Comparison of ENCODE assay signal across 8 cellular contexts in genomic region chr13:97849305-97849704, GRCh38.
DNase-seq lines count a peak whose midpoint lies in the region; ATAC-seq and TF ChIP-seq lines count a peak whose summit lies in the region.

No MANE protein-coding gene starts in this region.

- H3K36me3 Mint-ChIP-seq in CD8-positive, alpha-beta memory T cell = no peaks in the 10 kb centered on the region

- intact Hi-C loops in cardiac septum (cut with DNase I) = no loop called here
- intact Hi-C loops in spleen (cut with DNase I; ENCODE audit: low total_unique reads) = no loop called here
- intact Hi-C loops in head of caudate nucleus (cut with DNase I) = no loop called here

- H3K27ac ChIP-seq in cardiac muscle cell (no peak overlapping the region), spleen (peak overlapping the region in 5 of 8 donors; percentile 39 to 70 (median 45))
- no peak overlapping the region for H3K27ac ChIP-seq in CD8-positive, alpha-beta memory T cell (ENCODE audit: low read depth, low read length)

- CTCF ChIA-PET in CD8-positive, alpha-beta memory T cell (lab: Charles Lee) = no interaction called here

- no peaks in the 10 kb centered on the region for H3K36me3 ChIP-seq in cardiac muscle cell
- H3K36me3 ChIP-seq in spleen = no peaks in the 10 kb centered on the region
- H3K36me3 ChIP-seq in CD8-positive, alpha-beta memory T cell (ENCODE audit: insufficient read depth, low read length) = no peaks in the 10 kb centered on the region

- peaks cover 2 to 31% of the 10 kb centered on the region in 2 donors for H3K27me3 Mint-ChIP-seq in CD8-positive, alpha-beta memory T cell

- H3K27ac Mint-ChIP-seq in CD8-positive, alpha-beta memory T cell = no peak overlapping the region

- H3K27me3 ChIP-seq in cardiac muscle cell (no peaks in the 10 kb centered on the region), spleen (replicated peaks in 1 of 7) (peaks cover 0 to 4% (median 0%) of the 10 kb centered on the region in 7 donors)
- no peaks in the 10 kb centered on the region for H3K27me3 ChIP-seq in CD8-positive, alpha-beta memory T cell (ENCODE audit: insufficient read depth, low read length, poor library complexity, severe bottlenecking)

- H3K9me3 Mint-ChIP-seq in CD8-positive, alpha-beta memory T cell = no peaks in the 10 kb centered on the region

- POLR2A ChIA-PET in CD8-positive, alpha-beta memory T cell (lab: Charles Lee) = no interaction called here

- H3K4me3 ChIP-seq in cardiac muscle cell (no peak overlapping the region), spleen (no peak overlapping the region)
- no peak overlapping the region for H3K4me3 ChIP-seq in CD8-positive, alpha-beta memory T cell (ENCODE audit: low read length)

- no peak overlapping the region for H3K4me3 Mint-ChIP-seq in CD8-positive, alpha-beta memory T cell

- WGBS in spleen, 5 donors = 37 to 48% (median 42%) methylated on average over 4 of the region's 4 CpGs

- H3K9me3 ChIP-seq in cardiac muscle cell (ENCODE audit: low read depth) = no peaks in the 10 kb centered on the region
- no peaks in the 10 kb centered on the region for H3K9me3 ChIP-seq in spleen
- H3K9me3 ChIP-seq in CD8-positive, alpha-beta memory T cell (ENCODE audit: low read length) = no peaks in the 10 kb centered on the region

- ATAC-seq in HG02588 (IDR thresholded peaks at IDR 0.05; ENCODE audit: unreplicated experiment) = peak; percentile 83

- no peaks in the 10 kb centered on the region for H3K4me1 Mint-ChIP-seq in CD8-positive, alpha-beta memory T cell

- peak; percentile 41 for TF ChIP-seq CTCF in cardiac muscle cell (IDR thresholded peaks at IDR 0.05; ENCODE audit: low read depth, low read length)
- TF ChIP-seq CTCF in spleen (IDR thresholded peaks at IDR 0.05 in 8 of 11, conservative IDR thresholded peaks at IDR 0.05 in 3 of 11) = peak in 2 of 11 experiments; percentile 10 to 12

- in situ Hi-C loops in T47D (cut with HindIII; ENCODE audit: low pct_unique_long_range_greater_than_20kb, low sequenced_read_pairs) = no loop called here

- peak; percentile 19 to 39 for DNase-seq in cardiac muscle cell (ENCODE audit: low read depth in 1 of 2, low spot score in 1 of 2)
- no peak for DNase-seq in cardiac septum (ENCODE audit: low spot score)
- DNase-seq in NCI-H1092 (lab: John Stamatoyannopoulos, UW) = peak; percentile 25
- DNase-seq in T47D (ENCODE audit: low read depth in 1 of 2, low spot score in 1 of 2) = peak; percentile 11 to 69
- no peak for DNase-seq in spleen
- no peak for DNase-seq in head of caudate nucleus
- no peak for DNase-seq in CD8-positive, alpha-beta memory T cell

- H3K4me1 ChIP-seq in cardiac muscle cell (ENCODE audit: low read depth) (no peaks in the 10 kb centered on the region), spleen (peaks cover 0 to 8% (median 0%) of the 10 kb centered on the region in 6 donors)
- no peaks in the 10 kb centered on the region for H3K4me1 ChIP-seq in CD8-positive, alpha-beta memory T cell (ENCODE audit: insufficient read depth, low read length)

- TF ChIP-seq POLR2A in spleen (IDR thresholded peaks at IDR 0.05) = no peak

Comparison
In these comparisons a context has a peak if more than half of its experiments do, and no peak if none do; other contexts are left out.
1. DNase-seq: peak in cardiac muscle cell (2 of 2), NCI-H1092 (single experiment) and T47D (2 of 2); none in cardiac septum (single experiment), spleen (single experiment), head of caudate nucleus (0 of 42) and CD8-positive, alpha-beta memory T cell (0 of 5).
2. H3K27ac ChIP-seq: peak in spleen (5 of 8); none in cardiac muscle cell (single experiment) and CD8-positive, alpha-beta memory T cell (single experiment).